11 cellular contexts compared by ENCODE assay signal in the genomic region with DNA sequence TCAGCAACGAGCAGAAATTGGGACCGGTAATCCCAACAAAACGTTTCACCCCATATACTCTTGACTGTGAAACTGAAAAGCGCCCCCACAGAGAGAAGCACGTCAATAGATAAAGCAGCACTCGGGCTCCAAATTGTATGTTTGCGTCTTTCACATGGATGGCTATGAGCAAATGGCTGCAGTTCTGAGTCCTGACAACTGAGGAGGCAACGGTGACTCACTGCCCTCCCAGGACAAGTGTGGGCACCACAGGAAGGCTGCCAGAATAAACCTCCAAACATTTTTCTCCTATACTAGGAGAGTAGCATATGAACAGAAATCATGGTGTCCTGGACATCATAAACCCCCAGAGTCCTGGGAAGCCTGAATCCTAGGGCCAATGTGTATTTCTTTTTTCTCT. TPM values are rescaled to one million over a fixed set of nuclear protein-coding genes. Genes with fewer than 3 reads are reported as not detected.
A peak's percentile ranks its signal among the peaks of the same experiment; 100 is the strongest.
DNase-seq lines count a peak whose midpoint lies in the region; ATAC-seq and TF ChIP-seq lines count a peak whose summit lies in the region.
"Had no signal": no experiment of that assay in that cellular context is flagged by ENCODE, and none has a peak within 500 bp of the region (broad histone marks: within the 10 kb centered on the region; RNA-seq: fewer than 3 reads in every experiment).

No MANE protein-coding gene starts in this region.

- peak overlapping the region; percentile 87 for H3K27ac ChIP-seq in CD4-positive, CD25-positive, alpha-beta regulatory T cell (ENCODE audit: insufficient read depth, low read length, poor library complexity, severe bottlenecking)
- peak overlapping the region; percentile 36 for H3K27ac ChIP-seq in layer of hippocampus (ENCODE audit: low read depth, low read length)
- no peak overlapping the region for H3K27ac ChIP-seq in right lobe of liver
- no peak overlapping the region for H3K27ac ChIP-seq in WERI-Rb-1
- H3K27ac ChIP-seq: HL-60, uterus had no signal

- no peak overlapping the region for H3K4me3 ChIP-seq in CD4-positive, CD25-positive, alpha-beta regulatory T cell (ENCODE audit: low read depth, low read length)
- no peak overlapping the region for H3K4me3 ChIP-seq in MG63
- H3K4me3 ChIP-seq in right lobe of liver, result no peak overlapping the region
- H3K4me3 ChIP-seq in WERI-Rb-1 (ENCODE audit: low read depth, low read length), result no peak overlapping the region
- H3K4me3 ChIP-seq: uterus had no signal

- peaks cover 99% of the 10 kb centered on the region for H3K4me1 ChIP-seq in CD4-positive, CD25-positive, alpha-beta regulatory T cell (ENCODE audit: control insufficient read depth, insufficient read depth, low read length, poor library complexity, severe bottlenecking)
- no peaks in the 10 kb centered on the region for H3K4me1 ChIP-seq in right lobe of liver
- H3K4me1 ChIP-seq: uterus had no signal

- 88% methylated on average over 4 of the region's 8 CpGs for WGBS in right lobe of liver (ENCODE audit: insufficient coverage, low coverage, low lambda C conversion rate, missing lambda C conversion rate)

- no peak for ATAC-seq in CD4-positive, CD25-positive, alpha-beta regulatory T cell (ENCODE audit: low read depth in 2 of 2)
- ATAC-seq in right lobe of liver, result no peak
- ATAC-seq in HG03432 (IDR thresholded peaks at IDR 0.05; ENCODE audit: unreplicated experiment), result no peak

- no peaks in the 10 kb centered on the region for H3K27me3 ChIP-seq in CD4-positive, CD25-positive, alpha-beta regulatory T cell (ENCODE audit: control insufficient read depth, insufficient read depth, low read length)
- no peaks in the 10 kb centered on the region for H3K27me3 ChIP-seq in MG63
- no peaks in the 10 kb centered on the region for H3K27me3 ChIP-seq in layer of hippocampus (ENCODE audit: control insufficient read depth, insufficient read depth, low read length)
- H3K27me3 ChIP-seq in right lobe of liver, result no peaks in the 10 kb centered on the region
- no peaks in the 10 kb centered on the region for H3K27me3 ChIP-seq in WERI-Rb-1 (ENCODE audit: insufficient read depth, low read depth, severe bottlenecking)
- H3K27me3 ChIP-seq: uterus had no signal

- H3K9me3 ChIP-seq in CD4-positive, CD25-positive, alpha-beta regulatory T cell (ENCODE audit: control insufficient read depth in 2 of 2, low read length in 2 of 2), result no peaks in the 10 kb centered on the region
- H3K9me3 ChIP-seq in MG63, result no peaks in the 10 kb centered on the region
- no peaks in the 10 kb centered on the region for H3K9me3 ChIP-seq in right lobe of liver
- H3K9me3 ChIP-seq in WERI-Rb-1 (ENCODE audit: severe bottlenecking), result no peaks in the 10 kb centered on the region
- H3K9me3 ChIP-seq: uterus had no signal

- TF ChIP-seq POLR2A in right lobe of liver (IDR thresholded peaks at IDR 0.05), result no peak

- peak overlapping the region in 3 of 4 donors; percentile 23 to 77 (median 70) for H3K4me3 Mint-ChIP-seq in CD4-positive, CD25-positive, alpha-beta regulatory T cell
- H3K4me3 Mint-ChIP-seq in activated naive CD8-positive, alpha-beta T cell treated with anti-CD3 and anti-CD28 coated beads for 36 hours, result peak overlapping the region; percentile 11

- peaks cover 38 to 98% (median 78%) of the 10 kb centered on the region in 4 donors for H3K4me1 Mint-ChIP-seq in CD4-positive, CD25-positive, alpha-beta regulatory T cell
- H3K4me1 Mint-ChIP-seq in activated naive CD8-positive, alpha-beta T cell treated with anti-CD3 and anti-CD28 coated beads for 36 hours, result peaks cover 96% of the 10 kb centered on the region

- H3K27me3 Mint-ChIP-seq in CD4-positive, CD25-positive, alpha-beta regulatory T cell, result no peaks in the 10 kb centered on the region
- peaks cover 4% of the 10 kb centered on the region for H3K27me3 Mint-ChIP-seq in activated naive CD8-positive, alpha-beta T cell treated with anti-CD3 and anti-CD28 coated beads for 36 hours

- intact Hi-C loops in right lobe of liver (cut with DNase I), result no loop called here

- peaks cover 30% of the 10 kb centered on the region for H3K36me3 Mint-ChIP-seq in CD4-positive, CD25-positive, alpha-beta regulatory T cell
- peaks cover 86% of the 10 kb centered on the region for H3K36me3 Mint-ChIP-seq in activated naive CD8-positive, alpha-beta T cell treated with anti-CD3 and anti-CD28 coated beads for 36 hours

- TF ChIP-seq CTCF in right lobe of liver (IDR thresholded peaks at IDR 0.05), result no peak
- no peak for TF ChIP-seq CTCF in WERI-Rb-1 (IDR thresholded peaks at IDR 0.05; ENCODE audit: low read depth, low read length)

- peak overlapping the region; percentile 87 to 97 (median 96) for H3K27ac Mint-ChIP-seq in CD4-positive, CD25-positive, alpha-beta regulatory T cell
- peak overlapping the region; percentile 98 for H3K27ac Mint-ChIP-seq in activated naive CD8-positive, alpha-beta T cell treated with anti-CD3 and anti-CD28 coated beads for 36 hours

- H3K9me3 Mint-ChIP-seq in CD4-positive, CD25-positive, alpha-beta regulatory T cell, result no peaks in the 10 kb centered on the region
- H3K9me3 Mint-ChIP-seq in activated naive CD8-positive, alpha-beta T cell treated with anti-CD3 and anti-CD28 coated beads for 36 hours, result no peaks in the 10 kb centered on the region

- DNase-seq in CD4-positive, CD25-positive, alpha-beta regulatory T cell, result peak in 1 of 3 donors; percentile 23
- DNase-seq in MG63, result peak; percentile 80
- peak; percentile 64 for DNase-seq in activated naive CD8-positive, alpha-beta T cell treated with anti-CD3 and anti-CD28 coated beads for 36 hours
- DNase-seq in right lobe of liver, result no peak
- no peak for DNase-seq in WERI-Rb-1
- DNase-seq in HPDE6-E6E7 (ENCODE audit: extremely low spot score), result no peak
- DNase-seq: hippocampal formation, uterus had no signal

- peaks cover 19% of the 10 kb centered on the region for H3K36me3 ChIP-seq in CD4-positive, CD25-positive, alpha-beta regulatory T cell (ENCODE audit: control insufficient read depth, insufficient read depth, low read length)
- no peaks in the 10 kb centered on the region for H3K36me3 ChIP-seq in MG63
- no peaks in the 10 kb centered on the region for H3K36me3 ChIP-seq in right lobe of liver
- no peaks in the 10 kb centered on the region for H3K36me3 ChIP-seq in WERI-Rb-1
- H3K36me3 ChIP-seq: uterus had no signal

RNA-seq across cellular contexts. Expression of a gene that starts 36.6 kb away (rescaled TPM):
- total RNA-seq in CD4-positive, CD25-positive, alpha-beta regulatory T cell, result 480 TPM
- 100 to 1,000 TPM in 1 of 4 donors, 10 to 100 TPM in 3; 67.5 to 108 (median 90.2) TPM for polyA plus RNA-seq in CD4-positive, CD25-positive, alpha-beta regulatory T cell
- 0.23 and 0.86 TPM in 2 replicates for total RNA-seq in MG63 (2014; rRNA removed; shearing (Covaris generic); ENCODE audit: low replicate concordance)
- 100 to 1,000 TPM; 239 to 245 TPM for total RNA-seq in activated naive CD8-positive, alpha-beta T cell treated with anti-CD3 and anti-CD28 coated beads for 36 hours
- total RNA-seq in right lobe of liver, result 1 to 10 TPM; 2.0 to 7.5 (median 3.5) TPM

Comparison
In these comparisons a context has a peak if more than half of its experiments do, and no peak if none do; other contexts are left out.
1. DNase-seq: peak in MG63 (single experiment) and activated naive CD8-positive, alpha-beta T cell treated with anti-CD3 and anti-CD28 coated beads for 36 hours (single experiment); none in right lobe of liver (0 of 3), WERI-Rb-1 (single experiment) and HPDE6-E6E7 (single experiment).
2. H3K27ac ChIP-seq: peak in CD4-positive, CD25-positive, alpha-beta regulatory T cell (single experiment) and layer of hippocampus (single experiment); none in right lobe of liver (0 of 3) and WERI-Rb-1 (single experiment).
3. RNA of a gene that starts 36.6 kb away (total RNA-seq): 480 TPM in CD4-positive, CD25-positive, alpha-beta regulatory T cell (single experiment) and 239 to 245 TPM in activated naive CD8-positive, alpha-beta T cell treated with anti-CD3 and anti-CD28 coated beads for 36 hours; 2.0 to 7.5 TPM in right lobe of liver and 0.23 to 0.86 TPM in MG63; every median in the first group is over 10 times any median in the second.